Comparison of ENCODE assay signal across 8 cellular contexts in the genomic region with DNA sequence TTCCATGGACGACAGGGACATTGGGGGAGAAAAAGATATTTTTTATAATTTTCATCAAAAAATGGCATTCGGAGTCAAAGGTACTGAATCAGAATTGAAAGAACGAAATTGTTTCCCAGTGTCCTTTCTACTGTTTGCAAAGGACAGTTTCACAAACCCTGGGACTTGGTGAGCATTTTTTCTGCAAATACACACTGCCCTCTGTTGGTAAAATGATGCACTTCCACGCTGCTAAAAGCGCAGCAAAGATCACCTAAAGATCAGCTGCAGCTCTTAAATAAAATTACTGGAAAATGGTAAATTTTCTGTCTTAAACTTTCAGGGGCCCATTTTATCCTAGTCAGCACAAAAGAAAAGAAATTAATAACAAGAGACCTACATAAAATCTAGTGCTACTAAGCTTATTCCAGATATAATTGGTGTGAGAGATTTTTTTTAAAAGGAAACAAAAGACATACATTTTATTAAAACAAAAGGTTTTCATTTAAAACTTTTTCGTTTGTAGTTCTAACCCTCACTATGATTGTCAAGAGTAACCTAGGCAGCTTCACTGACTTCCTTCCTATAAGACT.
A peak's percentile ranks its signal among the peaks of the same experiment; 100 is the strongest.
DNase-seq lines count a peak whose midpoint lies in the region; ATAC-seq and TF ChIP-seq lines count a peak whose summit lies in the region.

No MANE protein-coding gene starts in this region.

- no peak overlapping the region for H3K9ac ChIP-seq in parathyroid adenoma

- peak; percentile 91 for TF ChIP-seq CTCF in fibroblast of mammary gland (conservative IDR thresholded peaks at IDR 0.05; ENCODE audit: control insufficient read depth, insufficient read depth, low read depth, low read length)
- peak; percentile 24 for TF ChIP-seq CTCF in parathyroid adenoma (IDR thresholded peaks at IDR 0.05)

- no peaks in the 10 kb centered on the region for H3K36me3 ChIP-seq in parathyroid adenoma (ENCODE audit: control insufficient read depth, insufficient read depth, low read length)

- H3K4me3 ChIP-seq in fibroblast of mammary gland (ENCODE audit: control insufficient read depth, low read depth, low read length) (no peak overlapping the region), parathyroid adenoma (ENCODE audit: low read depth, low read length) (no peak overlapping the region)

- DNase-seq in DMS153 treated with DMSO at 0.1 percent for 48 hours (lab: John Stamatoyannopoulos, UW; ENCODE audit: unreplicated experiment) = peak; percentile 17
- DNase-seq in HuH-7 (ENCODE audit: low spot score) = peak; percentile 8
- DNase-seq in SHP77 treated with DMSO at 0.1 percent for 48 hours (lab: John Stamatoyannopoulos, UW) = peak; percentile 56
- peak; percentile 78 for DNase-seq in fibroblast of mammary gland (ENCODE audit: low read depth)
- no peak for DNase-seq in activated CD8-positive, alpha-beta memory T cell treated with anti-CD3 and anti-CD28 coated beads for 24 hours

- no peak overlapping the region for H2AFZ ChIP-seq in parathyroid adenoma

- H3K4me1 ChIP-seq in parathyroid adenoma = no peaks in the 10 kb centered on the region

- ATAC-seq in GM19397 (IDR thresholded peaks at IDR 0.05; ENCODE audit: unreplicated experiment) (peak; percentile 71), esophagus mucosa (no peak)

- no peak overlapping the region for H3K27ac ChIP-seq in parathyroid adenoma

- no peak overlapping the region for H3K4me2 ChIP-seq in parathyroid adenoma (ENCODE audit: low read length)

- H3K27me3 ChIP-seq in parathyroid adenoma (ENCODE audit: control insufficient read depth, insufficient read depth, low read length) = no peaks in the 10 kb centered on the region

- H3K79me2 ChIP-seq in parathyroid adenoma = no peaks in the 10 kb centered on the region

- H3K9me3 ChIP-seq in parathyroid adenoma (ENCODE audit: control insufficient read depth, low read length) = no peaks in the 10 kb centered on the region
